22 cellular contexts compared by ENCODE assay signal in the genomic region with DNA sequence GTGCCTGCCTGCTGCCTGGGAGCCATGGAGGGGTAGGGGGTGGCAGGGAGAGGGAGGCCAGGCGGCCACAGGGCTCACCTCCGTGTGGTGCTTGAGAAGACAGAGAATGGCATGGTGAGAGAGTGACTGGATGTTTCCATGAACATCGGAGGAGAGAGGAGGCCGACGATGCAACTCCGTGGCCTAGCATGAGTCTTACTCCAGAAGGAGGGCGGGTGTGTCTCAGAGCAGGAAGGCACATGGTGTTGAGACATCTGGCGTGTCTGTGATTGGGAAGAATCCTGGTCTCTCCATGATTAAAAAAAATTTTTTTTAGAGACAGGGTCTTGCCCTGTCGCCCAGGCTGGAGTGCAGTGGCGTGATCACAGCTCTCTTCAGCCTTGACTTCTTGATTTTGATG. TPM values are rescaled to one million over a fixed set of nuclear protein-coding genes. Genes with fewer than 3 reads are reported as not detected.
"Had no signal": no experiment of that assay in that cellular context is flagged by ENCODE, and none has a peak within 500 bp of the region (broad histone marks: within the 10 kb centered on the region; RNA-seq: fewer than 3 reads in every experiment).

No MANE protein-coding gene starts in this region.

- DNase-seq: activated CD4-positive, alpha-beta T cell treated with anti-CD3 and anti-CD28 coated beads, Interleukin-2, amount 50 U/mL, for 48 hours; activated CD4-positive, CD25-positive, alpha-beta regulatory T cell; activated naive CD4-positive, alpha-beta T cell treated with anti-CD3 and anti-CD28 coated beads, Interleukin-2, amount 50 U/mL, for 16 hours; amygdala; dorsolateral prefrontal cortex; gastrocnemius medialis; heart right ventricle; naive thymus-derived CD4-positive, alpha-beta T cell; right cardiac atrium; stimulated activated naive B cell treated with anti-CD40 and anti-IgM and Interleukin-4, amounts not matched to agents 10 μg/mL and 1 μg/mL and 100 μg/mL, for 72 hours; substantia nigra; transverse colon had no signal

- H3K9me3 Mint-ChIP-seq: naive thymus-derived CD4-positive, alpha-beta T cell; stimulated activated naive B cell treated with anti-CD40 and anti-IgM and Interleukin-4, amounts not matched to agents 10 μg/mL and 1 μg/mL and 100 μg/mL, for 72 hours had no signal

- ATAC-seq: gastrocnemius medialis; heart right ventricle; naive thymus-derived CD4-positive, alpha-beta T cell; right cardiac atrium; SK-N-SH treated with all-trans-retinoic acid at 6 μM for 48 hours; stimulated activated naive B cell treated with anti-CD40 and anti-IgM and Interleukin-4, amounts not matched to agents 10 μg/mL and 1 μg/mL and 100 μg/mL, for 72 hours had no signal

- H3K27me3 ChIP-seq: breast epithelium, dorsolateral prefrontal cortex, gastrocnemius medialis, transverse colon had no signal

- H3K27ac Mint-ChIP-seq: naive thymus-derived CD4-positive, alpha-beta T cell; progenitor cell of endocrine pancreas; stimulated activated naive B cell treated with anti-CD40 and anti-IgM and Interleukin-4, amounts not matched to agents 10 μg/mL and 1 μg/mL and 100 μg/mL, for 72 hours had no signal

- H3K4me3 ChIP-seq: breast epithelium, dorsolateral prefrontal cortex, gastrocnemius medialis, heart right ventricle, smooth muscle cell, transverse colon had no signal

- H3K27ac ChIP-seq: breast epithelium, dorsolateral prefrontal cortex, gastrocnemius medialis, heart right ventricle, transverse colon had no signal

- H3K27me3 Mint-ChIP-seq: naive thymus-derived CD4-positive, alpha-beta T cell; progenitor cell of endocrine pancreas had no signal

- H3K9me3 ChIP-seq: breast epithelium, gastrocnemius medialis, heart right ventricle, transverse colon had no signal

- H3K4me1 ChIP-seq: breast epithelium, transverse colon had no signal

- H3K4me3 Mint-ChIP-seq: naive thymus-derived CD4-positive, alpha-beta T cell; stimulated activated naive B cell treated with anti-CD40 and anti-IgM and Interleukin-4, amounts not matched to agents 10 μg/mL and 1 μg/mL and 100 μg/mL, for 72 hours had no signal

- H3K36me3 Mint-ChIP-seq: naive thymus-derived CD4-positive, alpha-beta T cell; stimulated activated naive B cell treated with anti-CD40 and anti-IgM and Interleukin-4, amounts not matched to agents 10 μg/mL and 1 μg/mL and 100 μg/mL, for 72 hours had no signal

- H3K36me3 ChIP-seq: breast epithelium, gastrocnemius medialis, heart right ventricle, transverse colon had no signal

- FAIRE-seq: islet of Langerhans had no signal

RNA-seq across cellular contexts. Expression of gene IRGC, which starts 5.1 kb away (rescaled TPM):
- total RNA-seq: breast epithelium; cerebellum; dorsolateral prefrontal cortex; fibroblast of lung; gastrocnemius medialis; heart right ventricle; lung microvascular endothelial cell; mononuclear cell; naive thymus-derived CD4-positive, alpha-beta T cell; progenitor cell of endocrine pancreas; right cardiac atrium; smooth muscle cell; T-helper 1 cell treated with Interleukin-12 subunit alpha and Interleukin-12 subunit beta and Interleukin-4 antibody, amounts not matched to agents 30 ng/mL and 1 ng/mL, for 36 hours; transverse colon had no signal

RNA-seq across cellular contexts. Expression of gene KCNN4, which starts 59.8 kb away (rescaled TPM):
- total RNA-seq: lung microvascular endothelial cell had no signal
